In genomic region chr17:39213852-39214251, GRCh38 we compare ENCODE assay signal across 18 cellular contexts. TPM values are rescaled to one million over a fixed set of nuclear protein-coding genes. Genes with fewer than 3 reads are reported as not detected.
DNase-seq lines count a peak whose midpoint lies in the region; ATAC-seq, FAIRE-seq and TF ChIP-seq lines count a peak whose summit lies in the region.
"Had no signal": no experiment of that assay in that cellular context is flagged by ENCODE, and none has a peak within 500 bp of the region (broad histone marks: within the 10 kb centered on the region; RNA-seq: fewer than 3 reads in every experiment).

No MANE protein-coding gene starts in this region.

- DNase-seq in HT-29 (ENCODE audit: low spot score) (peak; percentile 65), SW480 (ENCODE audit: low spot score) (peak; percentile 83), iris pigment epithelial cell (ENCODE audit: low read depth) (peak; percentile 55), urothelium cell line (ENCODE audit: low spot score) (peak; percentile 88), GOT3 (lab: John Stamatoyannopoulos, UW) (no peak), NCI-H526 (lab: John Stamatoyannopoulos, UW) (no peak)
- DNase-seq in activated CD8-positive, alpha-beta T cell treated with anti-CD3 and anti-CD28 coated beads for 36 hours: no peak
- DNase-seq: activated T-cell treated with anti-CD3 and anti-CD28 coated beads for 4 hours; CD4-positive, alpha-beta memory T cell; NCI-H2081; right cardiac atrium; stimulated activated CD4-positive, alpha-beta T cell treated with anti-CD3 and anti-CD28 coated beads, Interleukin-4, amount 100 ng/mL, for 1 hour had no signal

- CTCF ChIA-PET in activated CD8-positive, alpha-beta T cell treated with anti-CD3 and anti-CD28 coated beads for 36 hours (lab: Charles Lee): interaction anchor here (27.4 kb wide), 1 partner anchor 21 kb away, joined by 516 read pairs; no protein-coding TSS in a partner anchor

- H3K4me3 Mint-ChIP-seq in activated CD8-positive, alpha-beta T cell treated with anti-CD3 and anti-CD28 coated beads for 36 hours: no peak overlapping the region
- H3K4me3 Mint-ChIP-seq: activated naive CD8-positive, alpha-beta T cell; CD4-positive, alpha-beta memory T cell; nephron; WTC11 had no signal

- ATAC-seq in activated CD8-positive, alpha-beta T cell treated with anti-CD3 and anti-CD28 coated beads for 36 hours: no peak
- ATAC-seq: right cardiac atrium, WTC11 had no signal

- no peaks in the 10 kb centered on the region for H3K36me3 Mint-ChIP-seq in activated CD8-positive, alpha-beta T cell treated with anti-CD3 and anti-CD28 coated beads for 36 hours (ENCODE audit: low read depth)
- H3K36me3 Mint-ChIP-seq: activated naive CD8-positive, alpha-beta T cell; CD4-positive, alpha-beta memory T cell; WTC11 had no signal

- POLR2A ChIA-PET in activated CD8-positive, alpha-beta T cell treated with anti-CD3 and anti-CD28 coated beads for 36 hours (lab: Charles Lee): interaction anchor here (1.5 kb wide), 1 partner anchor 14 kb away, joined by 3 read pairs; the partner anchor contains the start of gene RPL19

- intact Hi-C loops in activated CD8-positive, alpha-beta T cell treated with anti-CD3 and anti-CD28 coated beads for 36 hours (cut with micrococcal nuclease): no loop called here

- no peaks in the 10 kb centered on the region for H3K9me3 Mint-ChIP-seq in activated CD8-positive, alpha-beta T cell treated with anti-CD3 and anti-CD28 coated beads for 36 hours
- H3K9me3 Mint-ChIP-seq: CD4-positive, alpha-beta memory T cell; nephron; WTC11 had no signal

- H3K27ac Mint-ChIP-seq in activated CD8-positive, alpha-beta T cell treated with anti-CD3 and anti-CD28 coated beads for 36 hours: no peak overlapping the region
- H3K27ac Mint-ChIP-seq: activated naive CD8-positive, alpha-beta T cell; CD4-positive, alpha-beta memory T cell; nephron; WTC11 had no signal

- H3K27me3 Mint-ChIP-seq in activated CD8-positive, alpha-beta T cell treated with anti-CD3 and anti-CD28 coated beads for 36 hours: peaks cover 2% of the 10 kb centered on the region
- H3K27me3 Mint-ChIP-seq: activated naive CD8-positive, alpha-beta T cell had no signal

- no peak for TF ChIP-seq CTCF in activated CD8-positive, alpha-beta T cell treated with anti-CD3 and anti-CD28 coated beads for 36 hours (IDR thresholded peaks at IDR 0.05)

- peaks cover 18% of the 10 kb centered on the region for H3K4me1 Mint-ChIP-seq in activated CD8-positive, alpha-beta T cell treated with anti-CD3 and anti-CD28 coated beads for 36 hours (ENCODE audit: low read depth)

- FAIRE-seq in urothelium cell line (lab: Jason Lieb, UNC): no peak
- FAIRE-seq: colon had no signal

RNA-seq across cellular contexts. Expression of gene STAC2, which starts 11.9 kb away (rescaled TPM):
- total RNA-seq in HT-29 (2014; rRNA removed; shearing (Covaris generic)): 0.28 TPM in 1 of 2 replicates, not detected in the other
- total RNA-seq in activated CD8-positive, alpha-beta T cell treated with anti-CD3 and anti-CD28 coated beads for 36 hours: under 1 TPM; 0.47 to 0.56 TPM
- total RNA-seq: CD4-positive, alpha-beta memory T cell; liver had no signal

RNA-seq across cellular contexts. Expression of gene RPL19, which starts 13.8 kb away (rescaled TPM):
- total RNA-seq in HT-29 (2014; rRNA removed; shearing (Covaris generic)): 2,436 and 2,711 TPM in 2 replicates
- total RNA-seq in activated CD8-positive, alpha-beta T cell treated with anti-CD3 and anti-CD28 coated beads for 36 hours: 1,000 to 10,000 TPM; 3,130 to 3,175 TPM

RNA-seq across cellular contexts. Expression of gene CACNB1, which starts 16.4 kb away (rescaled TPM):
- 3.5 and 6.5 TPM in 2 replicates for total RNA-seq in HT-29 (2014; rRNA removed; shearing (Covaris generic))
- 10 to 100 TPM; 13.1 to 14.2 TPM for total RNA-seq in activated CD8-positive, alpha-beta T cell treated with anti-CD3 and anti-CD28 coated beads for 36 hours

RNA-seq across cellular contexts. Expression of gene ARL5C, which starts 47.9 kb away (rescaled TPM):
- not detected in 2 replicates for total RNA-seq in HT-29 (2014; rRNA removed; shearing (Covaris generic))
- total RNA-seq in activated CD8-positive, alpha-beta T cell treated with anti-CD3 and anti-CD28 coated beads for 36 hours: not detected
- total RNA-seq: CD4-positive, alpha-beta memory T cell; liver; right cardiac atrium; vagina; WTC11 had no signal

Comparison
In these comparisons a context has a peak if more than half of its experiments do, and no peak if none do; other contexts are left out.
1. DNase-seq: peak in HT-29 (single experiment), SW480 (single experiment), iris pigment epithelial cell (single experiment) and urothelium cell line (single experiment); none in GOT3 (single experiment), NCI-H526 (0 of 2) and activated CD8-positive, alpha-beta T cell treated with anti-CD3 and anti-CD28 coated beads for 36 hours (single experiment).